In genomic region chr11:75399344-75400109, GRCh38 we compare ENCODE assay signal across 8 cellular contexts. TPM values are rescaled to one million over a fixed set of nuclear protein-coding genes. Genes with fewer than 3 reads are reported as not detected.
DNase-seq lines count a peak whose midpoint lies in the region; ATAC-seq and TF ChIP-seq lines count a peak whose summit lies in the region.

Gene RPS3 (plus strand): TSS chr11:75399518. CDS start chr11:75399548, 30 bp downstream.

- POLR2A ChIA-PET in HEK293T (lab: Yijun Ruan, JAX) = interaction anchor here (0.8 to 2.6 kb wide), 7 partner anchors 9 to 161 kb away, joined by 3 to 7 read pairs (median 4); no protein-coding TSS in a partner anchor
- POLR2A ChIA-PET in SK-N-SH (lab: Yijun Ruan, JAX) = interaction anchor here (1.1 to 2.0 kb wide), 3 partner anchors 28 to 155 kb away, joined by 3 to 7 read pairs (median 5); no protein-coding TSS in a partner anchor

- no peaks in the 10 kb centered on the region for H3K9me2 ChIP-seq in SK-N-SH

- H3K4me1 ChIP-seq in SK-N-SH (ENCODE audit: control insufficient read depth in 1 of 2, insufficient read depth in 2 of 2, low read depth in 1 of 2, low read length in 1 of 2) = peaks cover 22 to 30% of the 10 kb centered on the region in 2 experiments
- H3K4me1 ChIP-seq in osteoblast (ENCODE audit: insufficient read depth, low read length) = peaks cover 40% of the 10 kb centered on the region
- H3K4me1 ChIP-seq in thoracic aorta (ENCODE audit: control insufficient read depth in 1 of 2, low read depth in 2 of 2) = peaks cover 5 to 23% of the 10 kb centered on the region in 2 donors

- H3K9me3 ChIP-seq in SK-N-SH = no peaks in the 10 kb centered on the region
- no peaks in the 10 kb centered on the region for H3K9me3 ChIP-seq in osteoblast (ENCODE audit: low read depth, low read length)
- H3K9me3 ChIP-seq in thoracic aorta = no peaks in the 10 kb centered on the region

- H3K4me3 ChIP-seq in GM06990 (replicated peaks; ENCODE audit: low read depth, low read length) = peak within 1 kb of the TSS; percentile 85
- H3K4me3 ChIP-seq in SK-N-SH (ENCODE audit: low read depth in 2 of 2, low read length in 1 of 2) = peak within 1 kb of the TSS; percentile 90 to 93
- H3K4me3 ChIP-seq in osteoblast (ENCODE audit: insufficient read depth, low read length) = peak within 1 kb of the TSS; percentile 75
- peak within 1 kb of the TSS; percentile 82 for H3K4me3 ChIP-seq in thoracic aorta

- peak in 1 of 2 experiments; percentile 50; a peak in 1 of 4 replicates for TF ChIP-seq EP300 in SK-N-SH (IDR thresholded peaks at IDR 0.05; ENCODE audit: borderline replicate concordance in 1 of 2, low read depth in 1 of 2, low read length in 1 of 2)

- DNase-seq in GM06990 (ENCODE audit: extremely low read depth, insufficient read length) = peak; percentile 92
- peak; percentile 93 for DNase-seq in HEK293T (ENCODE audit: extremely low spot score)
- DNase-seq in NAMALWA (ENCODE audit: low spot score) = peak; percentile 93
- peak; percentile 90 for DNase-seq in SK-N-SH
- peak; percentile 89 for DNase-seq in activated naive CD4-positive, alpha-beta T cell treated with anti-CD3 and anti-CD28 coated beads, Interleukin-2, amount 50 U/mL, for 16 hours
- peak; percentile 91 for DNase-seq in glomerular visceral epithelial cell (ENCODE audit: extremely low spot score)
- DNase-seq in osteoblast (ENCODE audit: insufficient read length, low spot score, missing footprints) = peak; percentile 96
- peak; percentile 81 for DNase-seq in thoracic aorta (ENCODE audit: low spot score)

- H3K79me2 ChIP-seq in SK-N-SH (ENCODE audit: insufficient read depth) = peaks cover 52% of the 10 kb centered on the region
- H3K79me2 ChIP-seq in osteoblast (ENCODE audit: insufficient read depth, low read length) = peaks cover 52% of the 10 kb centered on the region

- H2AFZ ChIP-seq in SK-N-SH (ENCODE audit: low read depth) = peak within 1 kb of the TSS; percentile 83; the same call in 1 of the 2 replicates
- peak within 1 kb of the TSS; percentile 91 for H2AFZ ChIP-seq in osteoblast (ENCODE audit: low read length)

- H3F3A ChIP-seq in SK-N-SH (replicated peaks; ENCODE audit: insufficient read depth) = peaks cover 21% of the 10 kb centered on the region

- H3K36me3 ChIP-seq in GM06990 (ENCODE audit: control insufficient read depth, insufficient read depth, low read length) (peaks cover 28% of the 10 kb centered on the region), SK-N-SH (replicated peaks in 1 of 2; ENCODE audit: control insufficient read depth in 1 of 2, insufficient read depth in 2 of 2, low read length in 1 of 2) (peaks cover 34 to 36% of the 10 kb centered on the region in 2 experiments), osteoblast (ENCODE audit: insufficient read depth, low read length) (peaks cover 42% of the 10 kb centered on the region), thoracic aorta (peaks cover 27% of the 10 kb centered on the region)

- H3K27ac ChIP-seq in SK-N-SH (ENCODE audit: low read depth in 2 of 2, low read length in 1 of 2) (peak within 1 kb of the TSS; percentile 91 to 93), osteoblast (ENCODE audit: low read depth, low read length) (peak within 1 kb of the TSS; percentile 86), thoracic aorta (peak within 1 kb of the TSS; percentile 87 to 96)

- under 1% methylated on average over 52 of the region's 53 CpGs for WGBS in SK-N-SH (ENCODE audit: low lambda C conversion rate)

- peak; percentile 90 for ATAC-seq in thoracic aorta (ENCODE audit: insufficient number of reproducible peaks, low FRiP score, low read depth)

- TF ChIP-seq CTCF in GM06990 (IDR thresholded peaks at IDR 0.05; ENCODE audit: insufficient read depth, low read length, poor library complexity, severe bottlenecking) = peak; percentile 24
- TF ChIP-seq CTCF in SK-N-SH (IDR thresholded peaks at IDR 0.05) = peak; percentile 48
- no peak for TF ChIP-seq CTCF in osteoblast (IDR thresholded peaks at IDR 0.05; ENCODE audit: extremely low read depth, low read depth, low read length)
- no peak for TF ChIP-seq CTCF in thoracic aorta (IDR thresholded peaks at IDR 0.05)

- H3K27me3 ChIP-seq in GM06990 (replicated peaks; ENCODE audit: control insufficient read depth, insufficient read depth, low read length) (no peaks in the 10 kb centered on the region), SK-N-SH (ENCODE audit: insufficient read depth) (no peaks in the 10 kb centered on the region), osteoblast (ENCODE audit: insufficient read depth, low read length) (no peaks in the 10 kb centered on the region), thoracic aorta (replicated peaks; ENCODE audit: insufficient read depth) (no peaks in the 10 kb centered on the region)

- peak within 1 kb of the TSS; percentile 92 for H3K9ac ChIP-seq in SK-N-SH

- TF ChIP-seq RAD21 in SK-N-SH (IDR thresholded peaks at IDR 0.05; ENCODE audit: low read length) = no peak

- H3K4me2 ChIP-seq in SK-N-SH (peak within 1 kb of the TSS; percentile 75), osteoblast (ENCODE audit: insufficient read depth, low read length) (peak within 1 kb of the TSS; percentile 100)

- H4K20me1 ChIP-seq in SK-N-SH (ENCODE audit: insufficient read depth) (peaks cover 48% of the 10 kb centered on the region), osteoblast (ENCODE audit: insufficient read depth, low read length) (peaks cover 45% of the 10 kb centered on the region)

- CTCF ChIA-PET in HEK293T (lab: Yijun Ruan, JAX) = interaction anchor here (1.3 kb wide), 1 partner anchor 10 kb away, joined by 3 read pairs; no protein-coding TSS in a partner anchor
- CTCF ChIA-PET in SK-N-SH (lab: Yijun Ruan, JAX) = interaction anchor here (0.8 to 5.6 kb wide), 8 partner anchors 8 to 132 kb away, joined by 3 to 35 read pairs (median 5); partner anchors contain the start of gene GDPD5

TF ChIP-seq in HEK293T, 16 proteins besides CTCF, POLR2A, EP300 and RAD21:
- TF ChIP-seq NFRKB (IDR thresholded peaks at IDR 0.05) (peak; percentile 84), TARDBP (IDR thresholded peaks at IDR 0.05) (no peak), FOXK2 (IDR thresholded peaks at IDR 0.05) (no peak), BHLHE40 (IDR thresholded peaks at IDR 0.05; ENCODE audit: borderline replicate concordance) (no peak), ELF4 (IDR thresholded peaks at IDR 0.05) (peak; percentile 98), SUZ12 (IDR thresholded peaks at IDR 0.05) (no peak), CTBP1 (IDR thresholded peaks at IDR 0.05; ENCODE audit: borderline replicate concordance) (no peak), FOXA1 (IDR thresholded peaks at IDR 0.05) (no peak), FOXM1 (IDR thresholded peaks at IDR 0.05; ENCODE audit: borderline replicate concordance) (no peak), LEF1 (IDR thresholded peaks at IDR 0.05; ENCODE audit: borderline replicate concordance) (peak; percentile 50; the same call in 1 of the 2 replicates), ARNT (IDR thresholded peaks at IDR 0.05) (no peak), PKNOX1 (IDR thresholded peaks at IDR 0.05) (no peak), L3MBTL2 (conservative IDR thresholded peaks at IDR 0.05) (peak; percentile 55)
TF ChIP-seq in HEK293T: peak in this region for 4.

TF ChIP-seq in SK-N-SH, 30 proteins besides CTCF, POLR2A, EP300 and RAD21 (continues in another document):
- TF ChIP-seq USF2 (IDR thresholded peaks at IDR 0.05; ENCODE audit: borderline replicate concordance, low read depth, low read length) (no peak), ZBTB33 (IDR thresholded peaks at IDR 0.05; ENCODE audit: borderline replicate concordance, low read depth) (0 out of 2 replicates have a peak, but pooled peaks have one; percentile 30), TEAD4 (IDR thresholded peaks at IDR 0.05; ENCODE audit: borderline replicate concordance, insufficient read depth) (0 out of 2 replicates have a peak, but pooled peaks have one; percentile 14), FOXM1 (IDR thresholded peaks at IDR 0.05; ENCODE audit: low read depth) (no peak; the same call in 1 of the 2 replicates), POLR2AphosphoS5 (IDR thresholded peaks at IDR 0.05; ENCODE audit: low read depth, low read length) (peak; percentile 100), MXI1 (IDR thresholded peaks at IDR 0.05; ENCODE audit: low read depth, low read length) (peak; percentile 80), RFX5 (IDR thresholded peaks at IDR 0.05; ENCODE audit: low read length) (no peak), SMC3 (IDR thresholded peaks at IDR 0.05; ENCODE audit: low read depth, low read length) (no peak), FOXJ3 (CRISPR knock-in tag; IDR thresholded peaks at IDR 0.05) (no peak), MAX (IDR thresholded peaks at IDR 0.05; ENCODE audit: low read depth) (peak; percentile 96)

RNA-seq across cellular contexts. Expression of gene RPS3, which starts in this region (rescaled TPM):
- polyA plus RNA-seq in SK-N-SH (2012; rRNA removed) = 4,220 and 4,540 TPM in 2 replicates
- 4,994 and 6,484 TPM in 2 replicates for polyA plus RNA-seq in SK-N-SH (2012; cell fraction: cytosol; rRNA removed)
- 1,010 and 1,542 TPM in 2 replicates for polyA plus RNA-seq in SK-N-SH (2012; cell fraction: nucleus; rRNA removed)
- total RNA-seq in osteoblast (1,511 and 1,512 TPM in 2 replicates), thoracic aorta (100 to 1,000 TPM; 560 to 708 TPM)

Comparison
In these comparisons a context has a peak if more than half of its experiments do, and no peak if none do; other contexts are left out.
1. Peak in every context shown above with its lines: DNase-seq, ATAC-seq, H3K4me3 ChIP-seq and H3K27ac ChIP-seq.
2. CTCF ChIP-seq: peak in GM06990 (single experiment) and SK-N-SH (single experiment); none in osteoblast (single experiment) and thoracic aorta (single experiment).